ENCODE assay signal across 35 cellular contexts in the genomic region with DNA sequence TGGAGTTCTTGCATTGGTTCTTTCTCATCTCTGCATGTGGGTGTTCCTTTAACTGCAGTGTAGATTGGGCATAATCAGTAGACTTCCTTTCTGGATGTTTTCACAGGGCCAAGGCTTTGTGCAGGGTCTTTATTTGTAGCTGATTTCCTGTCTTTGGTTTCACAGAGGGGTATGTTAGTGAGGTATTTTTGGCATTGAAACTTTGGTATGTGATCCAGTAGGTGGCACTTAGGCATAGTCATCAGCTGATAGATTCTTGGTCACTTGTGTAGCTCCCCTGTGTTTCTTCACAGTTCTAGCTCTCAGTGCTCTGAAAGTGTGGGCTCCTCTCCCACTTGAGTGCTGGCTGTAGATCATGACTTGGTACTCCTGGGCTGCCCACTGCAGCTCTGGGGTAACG. TPM values are rescaled to one million over a fixed set of nuclear protein-coding genes. Genes with fewer than 3 reads are reported as not detected.
"Had no signal": no experiment of that assay in that cellular context is flagged by ENCODE, and none has a peak within 500 bp of the region (broad histone marks: within the 10 kb centered on the region; RNA-seq: fewer than 3 reads in every experiment).

No MANE protein-coding gene starts in this region.

- H3K4me3 ChIP-seq: cardiac muscle cell, colonic mucosa, PC-9, SJCRH30, SK-N-MC had no signal

- H3K36me3 ChIP-seq: brain microvascular endothelial cell, cardiac muscle cell, colonic mucosa, SJCRH30, WERI-Rb-1 had no signal

- H3K27me3 ChIP-seq: brain microvascular endothelial cell, cardiac muscle cell, colonic mucosa, SJCRH30 had no signal

- H3K9me3 ChIP-seq: colonic mucosa, SJCRH30 had no signal

- ATAC-seq: activated CD8-positive, alpha-beta T cell treated with anti-CD3 and anti-CD28 coated beads for 36 hours; activated T-cell treated with anti-CD3 and anti-CD28 coated beads, Interleukin-2, amount 50 U/mL, for 72 hours; activated T-helper 17 cell treated with anti-CD3 and anti-CD28 coated beads, Interleukin-2, amount 50 U/mL, for 72 hours had no signal

- H3K4me1 ChIP-seq: colonic mucosa, SJCRH30 had no signal

- DNase-seq: activated CD4-positive, alpha-beta T cell treated with anti-CD3 and anti-CD28 coated beads for 1 hour; activated CD4-positive, alpha-beta T cell treated with anti-CD3 and anti-CD28 coated beads for 48 hours; activated CD4-positive, alpha-beta T cell treated with anti-CD3 and anti-CD28 coated beads, Interleukin-2, amount 50 U/mL, for 4 hours; activated CD4-positive, CD25-positive, alpha-beta regulatory T cell; activated CD8-positive, alpha-beta T cell treated with anti-CD3 and anti-CD28 coated beads for 36 hours; activated effector memory CD4-positive, alpha-beta T cell treated with anti-CD3 and anti-CD28 coated beads, Interleukin-2, amount 50 U/mL, for 16 hours; activated naive CD4-positive, alpha-beta T cell; activated naive CD4-positive, alpha-beta T cell treated with anti-CD3 and anti-CD28 coated beads, Interleukin-2, amount 50 U/mL, for 16 hours; activated naive CD8-positive, alpha-beta T cell treated with anti-CD3 and anti-CD28 coated beads for 36 hours; activated T-cell treated with anti-CD3 and anti-CD28 coated beads, Interleukin-2, amount 50 U/mL, for 1 hour; activated T-cell treated with anti-CD3 and anti-CD28 coated beads, Interleukin-2, amount 50 U/mL, for 72 hours; amniotic stem cell; aorta; brain microvascular endothelial cell; colonic mucosa; NCI-H1092 treated with DMSO at 0.1 percent for 48 hours; NCI-H1417; NCI-H146; NCI-H187; NCI-H2029 treated with DMSO at 0.1 percent for 48 hours; NCI-H345; NCI-H524 treated with DMSO at 0.1 percent for 48 hours; NK-92 treated with Interleukin-12 subunit alpha and Interleukin-12 subunit beta, amount 100 ng/mL, for 24 hours; PC-9; Right ventricle myocardium superior; SJCRH30; T1000; WERI-Rb-1 had no signal

- H2AFZ ChIP-seq: PC-9 had no signal

- H3K4me2 ChIP-seq: PC-9 had no signal

- H3K27ac ChIP-seq: brain microvascular endothelial cell, cardiac muscle cell, colonic mucosa, PC-9, SJCRH30, SK-N-MC, WERI-Rb-1 had no signal

RNA-seq across cellular contexts. Expression of a gene that starts 52.7 kb away (rescaled TPM):
- total RNA-seq: activated CD8-positive, alpha-beta memory T cell treated with anti-CD3 and anti-CD28 coated beads for 36 hours; activated CD8-positive, alpha-beta T cell treated with anti-CD3 and anti-CD28 coated beads for 36 hours; activated naive CD8-positive, alpha-beta T cell treated with anti-CD3 and anti-CD28 coated beads for 36 hours; activated T-cell treated with anti-CD3 and anti-CD28 coated beads, Interleukin-2, amount 50 U/mL, for 72 hours; activated T-helper 17 cell treated with anti-CD3 and anti-CD28 coated beads, Interleukin-2, amount 50 U/mL, for 72 hours; NCI-H460; PC-9; T-helper 1 cell treated with Interleukin-12 subunit alpha and Interleukin-12 subunit beta and Interleukin-4 antibody, amounts not matched to agents 30 ng/mL and 1 ng/mL, for 36 hours; T-helper 2 cell treated with Interferon-gamma antibody and Interleukin-4, amounts not matched to agents 100 ng/mL and 5 ng/mL, for 36 hours had no signal
